Comparison of ENCODE assay signal across 8 cellular contexts in the genomic region with DNA sequence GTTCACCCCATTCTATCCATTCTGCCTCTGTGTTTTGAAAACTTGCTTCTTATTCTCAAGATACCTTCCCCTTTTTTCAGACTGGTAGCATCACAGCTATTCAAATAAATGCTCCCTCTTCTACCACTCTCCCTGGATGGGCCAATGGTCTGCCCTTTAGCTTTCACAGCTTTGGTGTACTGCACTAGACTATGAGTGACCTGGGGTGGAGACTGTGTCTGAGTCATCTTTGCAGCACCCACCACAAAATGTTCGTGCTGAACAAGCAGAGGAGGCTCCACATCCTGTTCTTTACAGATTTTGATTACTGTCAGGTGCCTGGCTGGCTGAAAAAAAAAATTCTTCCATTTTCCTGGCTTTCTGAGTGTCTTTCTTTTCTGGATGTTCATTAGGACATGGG.
A peak's percentile ranks its signal among the peaks of the same experiment; 100 is the strongest.
DNase-seq lines count a peak whose midpoint lies in the region; ATAC-seq and TF ChIP-seq lines count a peak whose summit lies in the region.

No MANE protein-coding gene starts in this region.

- no peaks in the 10 kb centered on the region for H3K27me3 ChIP-seq in GM23338 (ENCODE audit: insufficient read depth)

- H3K36me3 ChIP-seq in GM23338 (ENCODE audit: insufficient read depth): no peaks in the 10 kb centered on the region

- H3K4me3 Mint-ChIP-seq in activated T-helper 1 cell treated with anti-CD3 and anti-CD28 coated beads, Interleukin-12 subunit alpha, Interleukin-12 subunit beta, Interleukin-2, Interleukin-4 antibody, amounts not matched to agents 30 ng/mL and 10 ng/mL and 1 ng/mL, durations not matched to agents 14 hours and 24 hours and 36 hours: peak overlapping the region; percentile 30
- H3K4me3 Mint-ChIP-seq in natural killer cell (peak overlapping the region; percentile 74), GM23338 (no peak overlapping the region)

- H3K36me3 Mint-ChIP-seq in activated T-helper 1 cell treated with anti-CD3 and anti-CD28 coated beads, Interleukin-12 subunit alpha, Interleukin-12 subunit beta, Interleukin-2, Interleukin-4 antibody, amounts not matched to agents 30 ng/mL and 10 ng/mL and 1 ng/mL, durations not matched to agents 14 hours and 24 hours and 36 hours (ENCODE audit: low read depth): peaks cover 2% of the 10 kb centered on the region
- peaks cover 10% of the 10 kb centered on the region for H3K36me3 Mint-ChIP-seq in natural killer cell
- H3K36me3 Mint-ChIP-seq in GM23338 (ENCODE audit: low read depth): peaks cover 31% of the 10 kb centered on the region

- peak; percentile 48 for DNase-seq in activated T-helper 1 cell treated with anti-CD3 and anti-CD28 coated beads, Interleukin-12 subunit alpha, Interleukin-12 subunit beta, Interleukin-2, Interleukin-4 antibody, amounts not matched to agents 30 ng/mL and 10 ng/mL and 1 ng/mL, durations not matched to agents 14 hours and 24 hours and 36 hours (ENCODE audit: low spot score)
- DNase-seq in natural killer cell: peak; percentile 32
- no peak for DNase-seq in GM23338 (ENCODE audit: low spot score)
- DNase-seq in NCI-H2107 treated with DMSO at 0.1 percent for 48 hours (lab: John Stamatoyannopoulos, UW; ENCODE audit: unreplicated experiment): no peak
- DNase-seq in cardiac septum (ENCODE audit: low spot score): no peak

- H2AFZ ChIP-seq in GM23338: no peak overlapping the region

- H3K9me2 ChIP-seq in GM23338 (ENCODE audit: insufficient read depth): no peaks in the 10 kb centered on the region

- no peak overlapping the region for H3K4me3 ChIP-seq in GM23338

- intact Hi-C loops in activated T-helper 1 cell treated with anti-CD3 and anti-CD28 coated beads, Interleukin-12 subunit alpha, Interleukin-12 subunit beta, Interleukin-2, Interleukin-4 antibody, amounts not matched to agents 30 ng/mL and 10 ng/mL and 1 ng/mL, durations not matched to agents 14 hours and 24 hours and 36 hours (cut with micrococcal nuclease): loop anchor here (1.0 to 5.0 kb wide), 2 partner anchors 38 to 394 kb away; no protein-coding TSS in a partner anchor
- intact Hi-C loops in natural killer cell (cut with micrococcal nuclease): no loop called here
- intact Hi-C loops in cardiac septum (cut with DNase I): no loop called here

- no peak overlapping the region for H3K27ac ChIP-seq in GM23338 (ENCODE audit: low read depth)

- H3K9me3 Mint-ChIP-seq in activated T-helper 1 cell treated with anti-CD3 and anti-CD28 coated beads, Interleukin-12 subunit alpha, Interleukin-12 subunit beta, Interleukin-2, Interleukin-4 antibody, amounts not matched to agents 30 ng/mL and 10 ng/mL and 1 ng/mL, durations not matched to agents 14 hours and 24 hours and 36 hours: peaks cover 10% of the 10 kb centered on the region
- H3K9me3 Mint-ChIP-seq in natural killer cell (peaks cover 0 to 4% of the 10 kb centered on the region in 2 donors), GM23338 (peaks cover 17% of the 10 kb centered on the region)

- H3K4me1 Mint-ChIP-seq in activated T-helper 1 cell treated with anti-CD3 and anti-CD28 coated beads, Interleukin-12 subunit alpha, Interleukin-12 subunit beta, Interleukin-2, Interleukin-4 antibody, amounts not matched to agents 30 ng/mL and 10 ng/mL and 1 ng/mL, durations not matched to agents 14 hours and 24 hours and 36 hours (ENCODE audit: low read depth): peaks cover 26% of the 10 kb centered on the region
- H3K4me1 Mint-ChIP-seq in natural killer cell: peaks cover 24 to 31% of the 10 kb centered on the region in 2 donors
- H3K4me1 Mint-ChIP-seq in GM23338: no peaks in the 10 kb centered on the region

- H3K4me1 ChIP-seq in GM23338 (ENCODE audit: insufficient read depth): no peaks in the 10 kb centered on the region

- H3K79me2 ChIP-seq in GM23338 (replicated peaks; ENCODE audit: insufficient read depth): no peaks in the 10 kb centered on the region

- H4K20me1 ChIP-seq in GM23338 (replicated peaks; ENCODE audit: insufficient read depth): no peaks in the 10 kb centered on the region

- H3F3A ChIP-seq in GM23338 (replicated peaks; ENCODE audit: low read depth): no peaks in the 10 kb centered on the region

- no peak for TF ChIP-seq CTCF in natural killer cell (IDR thresholded peaks at IDR 0.05)
- TF ChIP-seq CTCF in GM23338 (conservative IDR thresholded peaks at IDR 0.05; ENCODE audit: low read depth in 2 of 2): no peak

- H3K4me2 ChIP-seq in GM23338: no peak overlapping the region

- peak overlapping the region; percentile 60 for H3K27ac Mint-ChIP-seq in activated T-helper 1 cell treated with anti-CD3 and anti-CD28 coated beads, Interleukin-12 subunit alpha, Interleukin-12 subunit beta, Interleukin-2, Interleukin-4 antibody, amounts not matched to agents 30 ng/mL and 10 ng/mL and 1 ng/mL, durations not matched to agents 14 hours and 24 hours and 36 hours
- peak overlapping the region; percentile 71 to 82 for H3K27ac Mint-ChIP-seq in natural killer cell
- H3K27ac Mint-ChIP-seq in GM23338: no peak overlapping the region

- H3K27me3 Mint-ChIP-seq in activated T-helper 1 cell treated with anti-CD3 and anti-CD28 coated beads, Interleukin-12 subunit alpha, Interleukin-12 subunit beta, Interleukin-2, Interleukin-4 antibody, amounts not matched to agents 30 ng/mL and 10 ng/mL and 1 ng/mL, durations not matched to agents 14 hours and 24 hours and 36 hours (ENCODE audit: insufficient read depth): peaks cover 12% of the 10 kb centered on the region
- H3K27me3 Mint-ChIP-seq in natural killer cell (ENCODE audit: low read depth in 2 of 2) (peaks cover 4 to 6% of the 10 kb centered on the region in 2 donors), GM23338 (ENCODE audit: insufficient read depth, low read depth, poor library complexity) (peaks cover 3% of the 10 kb centered on the region)

- ATAC-seq in GM19397 (IDR thresholded peaks at IDR 0.05; ENCODE audit: unreplicated experiment): peak; percentile 54
- ATAC-seq in HG03520 (IDR thresholded peaks at IDR 0.05; ENCODE audit: unreplicated experiment): peak; percentile 86
- peak; percentile 89 to 94 (median 90) for ATAC-seq in natural killer cell
- ATAC-seq in GM23338: no peak
- ATAC-seq in GM19455 (IDR thresholded peaks at IDR 0.05; ENCODE audit: unreplicated experiment): no peak

TF ChIP-seq in GM23338, 12 proteins besides CTCF, POLR2A, EP300 and RAD21 (continues in another document):
- TF ChIP-seq JUNB (IDR thresholded peaks at IDR 0.05; ENCODE audit: unreplicated experiment): no peak
- TF ChIP-seq NANOG (IDR thresholded peaks at IDR 0.05; ENCODE audit: borderline replicate concordance): no peak
- no peak for TF ChIP-seq ZNF114 (CRISPR knock-in tag; IDR thresholded peaks at IDR 0.05)
- TF ChIP-seq, protein P1, sequence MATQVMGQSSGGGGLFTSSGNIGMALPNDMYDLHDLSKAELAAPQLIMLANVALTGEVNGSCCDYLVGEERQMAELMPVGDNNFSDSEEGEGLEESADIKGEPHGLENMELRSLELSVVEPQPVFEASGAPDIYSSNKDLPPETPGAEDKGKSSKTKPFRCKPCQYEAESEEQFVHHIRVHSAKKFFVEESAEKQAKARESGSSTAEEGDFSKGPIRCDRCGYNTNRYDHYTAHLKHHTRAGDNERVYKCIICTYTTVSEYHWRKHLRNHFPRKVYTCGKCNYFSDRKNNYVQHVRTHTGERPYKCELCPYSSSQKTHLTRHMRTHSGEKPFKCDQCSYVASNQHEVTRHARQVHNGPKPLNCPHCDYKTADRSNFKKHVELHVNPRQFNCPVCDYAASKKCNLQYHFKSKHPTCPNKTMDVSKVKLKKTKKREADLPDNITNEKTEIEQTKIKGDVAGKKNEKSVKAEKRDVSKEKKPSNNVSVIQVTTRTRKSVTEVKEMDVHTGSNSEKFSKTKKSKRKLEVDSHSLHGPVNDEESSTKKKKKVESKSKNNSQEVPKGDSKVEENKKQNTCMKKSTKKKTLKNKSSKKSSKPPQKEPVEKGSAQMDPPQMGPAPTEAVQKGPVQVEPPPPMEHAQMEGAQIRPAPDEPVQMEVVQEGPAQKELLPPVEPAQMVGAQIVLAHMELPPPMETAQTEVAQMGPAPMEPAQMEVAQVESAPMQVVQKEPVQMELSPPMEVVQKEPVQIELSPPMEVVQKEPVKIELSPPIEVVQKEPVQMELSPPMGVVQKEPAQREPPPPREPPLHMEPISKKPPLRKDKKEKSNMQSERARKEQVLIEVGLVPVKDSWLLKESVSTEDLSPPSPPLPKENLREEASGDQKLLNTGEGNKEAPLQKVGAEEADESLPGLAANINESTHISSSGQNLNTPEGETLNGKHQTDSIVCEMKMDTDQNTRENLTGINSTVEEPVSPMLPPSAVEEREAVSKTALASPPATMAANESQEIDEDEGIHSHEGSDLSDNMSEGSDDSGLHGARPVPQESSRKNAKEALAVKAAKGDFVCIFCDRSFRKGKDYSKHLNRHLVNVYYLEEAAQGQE (IDR thresholded peaks at IDR 0.05; ENCODE audit: unreplicated experiment): no peak
- no peak for TF ChIP-seq EZH2phosphoT487 (IDR thresholded peaks at IDR 0.05; ENCODE audit: unreplicated experiment)
- TF ChIP-seq POLR2AphosphoS5 (IDR thresholded peaks at IDR 0.05; ENCODE audit: low read depth): no peak
- TF ChIP-seq STAT1 (IDR thresholded peaks at IDR 0.05; ENCODE audit: unreplicated experiment): no peak
- no peak for TF ChIP-seq ZNF331 (CRISPR knock-in tag; IDR thresholded peaks at IDR 0.05; ENCODE audit: low read depth)
- TF ChIP-seq, protein P2, sequence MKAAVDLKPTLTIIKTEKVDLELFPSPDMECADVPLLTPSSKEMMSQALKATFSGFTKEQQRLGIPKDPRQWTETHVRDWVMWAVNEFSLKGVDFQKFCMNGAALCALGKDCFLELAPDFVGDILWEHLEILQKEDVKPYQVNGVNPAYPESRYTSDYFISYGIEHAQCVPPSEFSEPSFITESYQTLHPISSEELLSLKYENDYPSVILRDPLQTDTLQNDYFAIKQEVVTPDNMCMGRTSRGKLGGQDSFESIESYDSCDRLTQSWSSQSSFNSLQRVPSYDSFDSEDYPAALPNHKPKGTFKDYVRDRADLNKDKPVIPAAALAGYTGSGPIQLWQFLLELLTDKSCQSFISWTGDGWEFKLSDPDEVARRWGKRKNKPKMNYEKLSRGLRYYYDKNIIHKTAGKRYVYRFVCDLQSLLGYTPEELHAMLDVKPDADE (IDR thresholded peaks at IDR 0.05): no peak
- TF ChIP-seq EZH2 (IDR thresholded peaks at IDR 0.05; ENCODE audit: low read depth, unreplicated experiment): no peak
- no peak for TF ChIP-seq CREB1 (CRISPR knock-in tag; IDR thresholded peaks at IDR 0.05; ENCODE audit: low read depth)

Comparison
In these comparisons a context has a peak if more than half of its experiments do, and no peak if none do; other contexts are left out.
1. ATAC-seq: peak in GM19397 (single experiment), HG03520 (single experiment) and natural killer cell (3 of 3); none in GM23338 (single experiment) and GM19455 (single experiment).
2. DNase-seq: peak in activated T-helper 1 cell treated with anti-CD3 and anti-CD28 coated beads, Interleukin-12 subunit alpha, Interleukin-12 subunit beta, Interleukin-2, Interleukin-4 antibody, amounts not matched to agents 30 ng/mL and 10 ng/mL and 1 ng/mL, durations not matched to agents 14 hours and 24 hours and 36 hours (single experiment) and natural killer cell (single experiment); none in GM23338 (single experiment), NCI-H2107 treated with DMSO at 0.1 percent for 48 hours (single experiment) and cardiac septum (single experiment).